In the genomic region with DNA sequence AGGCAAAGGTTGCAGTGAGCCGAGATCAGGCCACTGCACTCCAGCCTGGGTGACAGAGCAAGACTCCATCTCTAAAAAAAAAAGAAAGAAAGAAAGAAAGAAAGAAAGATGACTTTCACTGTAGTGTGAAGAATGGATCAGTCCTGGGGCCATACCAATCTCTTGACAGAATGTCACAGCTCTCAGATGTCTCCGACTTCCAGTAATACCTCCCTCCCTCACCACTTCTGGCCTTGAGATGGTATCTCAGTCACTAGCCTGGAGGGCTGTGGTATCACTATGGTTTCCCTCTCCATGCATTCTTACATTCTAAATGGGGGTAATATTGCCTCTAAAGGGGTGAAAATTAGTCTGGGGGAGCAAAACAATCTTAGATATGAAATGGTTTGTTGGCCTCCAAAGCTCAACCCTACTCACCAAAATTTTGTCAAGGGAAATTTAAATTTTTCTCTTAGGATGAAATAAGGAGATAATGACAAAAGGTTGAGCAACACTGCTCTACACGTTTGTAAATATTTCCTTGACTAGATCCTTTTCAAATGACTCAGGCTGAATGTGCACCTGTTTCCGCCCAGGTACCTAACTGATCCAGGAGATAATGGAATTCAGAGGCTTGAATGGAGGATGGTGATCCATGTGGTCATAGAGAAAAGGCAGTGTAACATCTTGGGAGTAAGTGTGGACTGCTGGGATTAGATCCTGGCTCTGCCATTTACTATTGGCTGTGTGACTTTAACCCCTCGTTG, we compare ENCODE assay signal across 18 cellular contexts.
"Had no signal": no experiment of that assay in that cellular context is flagged by ENCODE, and none has a peak within 500 bp of the region (broad histone marks: within the 10 kb centered on the region; RNA-seq: fewer than 3 reads in every experiment).

No MANE protein-coding gene starts in this region.

- H3K27me3 ChIP-seq: adrenal gland, hepatocyte, left lung, tibial artery, uterus had no signal

- H3K36me3 Mint-ChIP-seq: activated naive CD4-positive, alpha-beta T cell treated with anti-CD3 and anti-CD28 coated beads, Interleukin-2, amount 50 U/mL, for 72 hours; memory B cell had no signal

- H3K27ac Mint-ChIP-seq: memory B cell, nephron had no signal

- H3K27ac ChIP-seq: adrenal gland, hepatocyte, left lung, tibial artery, uterus had no signal

- H3K9me3 ChIP-seq: adrenal gland, left lung, tibial artery, uterus had no signal

- H3K4me1 ChIP-seq: adrenal gland, left lung, tibial artery, uterus had no signal

- DNase-seq: activated CD4-positive, alpha-beta T cell treated with anti-CD3 and anti-CD28 coated beads, Interleukin-2, amount 50 U/mL, for 4 hours; activated gamma-delta T cell; adrenal gland; effector CD4-positive, alpha-beta T cell; left lung; posterior cingulate gyrus; retina; stimulated activated CD4-positive, alpha-beta T cell treated with anti-CD3 and anti-CD28 coated beads, Interleukin-2, amount 100 ng/mL, for 24 hours; stimulated activated naive CD8-positive, alpha-beta T cell treated with anti-CD3 and anti-CD28 coated beads, Interleukin-15, Interleukin-2, amounts not matched to agents 100 U/mL and 50 U/mL, for 24 hours; substantia nigra; tibial artery; uterus had no signal

- H3K4me1 Mint-ChIP-seq: memory B cell, nephron had no signal

- ATAC-seq: activated naive CD4-positive, alpha-beta T cell treated with anti-CD3 and anti-CD28 coated beads, Interleukin-2, amount 50 U/mL, for 72 hours; left lung; stimulated activated naive CD8-positive, alpha-beta T cell treated with anti-CD3 and anti-CD28 coated beads, Interleukin-15, Interleukin-2, amounts not matched to agents 100 U/mL and 50 U/mL, for 24 hours had no signal

- H3K9me3 Mint-ChIP-seq: activated naive CD4-positive, alpha-beta T cell treated with anti-CD3 and anti-CD28 coated beads, Interleukin-2, amount 50 U/mL, for 72 hours; memory B cell had no signal

- H3K36me3 ChIP-seq: adrenal gland, left lung, tibial artery, uterus had no signal

- FAIRE-seq: astrocyte, TTC549 had no signal

- H3K4me3 ChIP-seq: adrenal gland, hepatocyte, left lung, tibial artery, uterus had no signal

- H3K4me3 Mint-ChIP-seq: memory B cell, nephron had no signal
